In the genomic region with DNA sequence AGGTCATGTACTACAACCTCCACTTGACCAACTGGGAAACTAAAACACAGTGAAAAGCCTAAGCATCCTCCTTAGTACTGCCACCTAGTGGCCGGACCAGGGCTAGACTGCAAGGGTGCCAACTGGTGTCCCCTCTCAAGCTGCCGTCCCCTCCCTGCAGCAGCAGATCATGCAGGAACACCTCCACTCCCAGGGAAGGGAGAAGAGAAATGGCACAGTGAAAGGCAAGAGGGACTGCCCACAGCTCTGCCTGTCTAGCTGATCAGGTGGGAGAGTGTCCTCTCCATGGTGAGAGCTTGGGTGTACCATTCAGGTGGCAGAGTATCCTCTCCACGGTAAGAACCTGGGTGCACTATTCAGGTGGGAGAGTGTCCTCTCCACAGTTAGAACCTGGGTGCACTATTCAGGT, we compare ENCODE assay signal across 8 cellular contexts.
DNase-seq lines count a peak whose midpoint lies in the region; ATAC-seq, FAIRE-seq and TF ChIP-seq lines count a peak whose summit lies in the region.

No MANE protein-coding gene starts in this region.

- H3K4me3 Mint-ChIP-seq in CD8-positive, alpha-beta T cell, result peak overlapping the region; percentile 63
- peak overlapping the region in 9 of 10 donors; percentile 45 to 76 (median 68) for H3K4me3 Mint-ChIP-seq in naive thymus-derived CD8-positive, alpha-beta T cell

- peak; percentile 43 to 83 (median 62) for DNase-seq in CD8-positive, alpha-beta T cell
- DNase-seq in NCI-H146 (lab: John Stamatoyannopoulos, UW), result peak; percentile 56
- DNase-seq in activated CD4-positive, alpha-beta T cell treated with anti-CD3 and anti-CD28 coated beads, Interleukin-2, amount 50 U/mL, for 1 hour, result peak; percentile 69
- peak; percentile 70 for DNase-seq in effector CD4-positive, alpha-beta T cell
- DNase-seq in naive thymus-derived CD8-positive, alpha-beta T cell, result peak; percentile 40 to 78 (median 59)
- DNase-seq in stimulated activated naive CD4-positive, alpha-beta T cell treated with Interleukin-2 at 50 U/mL for 16 hours (lab: John Stamatoyannopoulos, UW), result peak; percentile 61
- no peak for DNase-seq in frontal cortex (ENCODE audit: low spot score in 2 of 2)

- no peak for FAIRE-seq in frontal cortex (lab: Jason Lieb, UNC)

- peaks cover 28% of the 10 kb centered on the region for H3K36me3 Mint-ChIP-seq in CD8-positive, alpha-beta T cell
- H3K36me3 Mint-ChIP-seq in naive thymus-derived CD8-positive, alpha-beta T cell, result peaks cover 0 to 31% (median 0%) of the 10 kb centered on the region in 3 donors

- TF ChIP-seq CTCF in CD8-positive, alpha-beta T cell (IDR thresholded peaks at IDR 0.05), result peak; percentile 80

- peaks cover 91% of the 10 kb centered on the region for H3K4me1 ChIP-seq in CD8-positive, alpha-beta T cell (ENCODE audit: insufficient read depth, low read length)

- no peak overlapping the region for H3K4me3 ChIP-seq in CD8-positive, alpha-beta T cell (ENCODE audit: low read depth, low read length)

- peak overlapping the region; percentile 72 for H3K27ac Mint-ChIP-seq in CD8-positive, alpha-beta T cell
- peak overlapping the region; percentile 41 to 89 (median 82) for H3K27ac Mint-ChIP-seq in naive thymus-derived CD8-positive, alpha-beta T cell

- H3K4me1 Mint-ChIP-seq in CD8-positive, alpha-beta T cell (ENCODE audit: low read depth), result peaks cover 92% of the 10 kb centered on the region
- H3K4me1 Mint-ChIP-seq in naive thymus-derived CD8-positive, alpha-beta T cell, result peaks cover 58 to 100% (median 92%) of the 10 kb centered on the region in 4 donors

- H3K27ac ChIP-seq in CD8-positive, alpha-beta T cell (ENCODE audit: low read depth, low read length), result no peak overlapping the region

- peak; percentile 79 for ATAC-seq in CD8-positive, alpha-beta T cell
- ATAC-seq in GM19452 (IDR thresholded peaks at IDR 0.05; ENCODE audit: unreplicated experiment), result peak; percentile 58
- ATAC-seq in naive thymus-derived CD8-positive, alpha-beta T cell, result peak; percentile 77 to 86

- H3K27me3 ChIP-seq in CD8-positive, alpha-beta T cell (ENCODE audit: insufficient read depth, low read length), result no peaks in the 10 kb centered on the region

- intact Hi-C loops in CD8-positive, alpha-beta T cell (cut with DNase I, micrococcal nuclease), result loop anchor here (1.0 to 5.0 kb wide), 4 partner anchors 17 to 252 kb away; no protein-coding TSS in a partner anchor

- H3K9me3 ChIP-seq in CD8-positive, alpha-beta T cell (ENCODE audit: low read length), result no peaks in the 10 kb centered on the region

- CTCF ChIA-PET in CD8-positive, alpha-beta T cell (lab: Charles Lee), result interaction anchor here (0.6 to 4.8 kb wide), 50 partner anchors 9 to 307 kb away, joined by 3 to 72 read pairs (median 6); a partner anchor contains a TSS

- no peaks in the 10 kb centered on the region for H3K27me3 Mint-ChIP-seq in CD8-positive, alpha-beta T cell (ENCODE audit: low read depth)
- no peaks in the 10 kb centered on the region for H3K27me3 Mint-ChIP-seq in naive thymus-derived CD8-positive, alpha-beta T cell

- POLR2A ChIA-PET in CD8-positive, alpha-beta T cell (lab: Charles Lee), result interaction anchor here (1.2 to 3.0 kb wide), 5 partner anchors 37 to 132 kb away, joined by 3 to 21 read pairs (median 3); a partner anchor contains a TSS
- POLR2A ChIA-PET in naive thymus-derived CD8-positive, alpha-beta T cell (lab: Charles Lee), result interaction anchor here (0.6 to 4.1 kb wide), 7 partner anchors 9 to 79 kb away, joined by 3 to 23 read pairs (median 3); a partner anchor contains a TSS

- H3K36me3 ChIP-seq in CD8-positive, alpha-beta T cell (ENCODE audit: insufficient read depth, low read length), result no peaks in the 10 kb centered on the region

- H3K9me3 Mint-ChIP-seq in CD8-positive, alpha-beta T cell, result no peaks in the 10 kb centered on the region
- no peaks in the 10 kb centered on the region for H3K9me3 Mint-ChIP-seq in naive thymus-derived CD8-positive, alpha-beta T cell

Comparison
In these comparisons a context has a peak if more than half of its experiments do, and no peak if none do; other contexts are left out.
1. DNase-seq: peak in CD8-positive, alpha-beta T cell (7 of 7), NCI-H146 (single experiment), activated CD4-positive, alpha-beta T cell treated with anti-CD3 and anti-CD28 coated beads, Interleukin-2, amount 50 U/mL, for 1 hour (single experiment), effector CD4-positive, alpha-beta T cell (single experiment), naive thymus-derived CD8-positive, alpha-beta T cell (10 of 10) and stimulated activated naive CD4-positive, alpha-beta T cell treated with Interleukin-2 at 50 U/mL for 16 hours (single experiment); none in frontal cortex (0 of 2).
2. Peak in every context shown above with its lines, with median percentiles within 50 percentile points of each other: ATAC-seq.